Comparison of ENCODE assay signal across 1 cellular context in the genomic region with DNA sequence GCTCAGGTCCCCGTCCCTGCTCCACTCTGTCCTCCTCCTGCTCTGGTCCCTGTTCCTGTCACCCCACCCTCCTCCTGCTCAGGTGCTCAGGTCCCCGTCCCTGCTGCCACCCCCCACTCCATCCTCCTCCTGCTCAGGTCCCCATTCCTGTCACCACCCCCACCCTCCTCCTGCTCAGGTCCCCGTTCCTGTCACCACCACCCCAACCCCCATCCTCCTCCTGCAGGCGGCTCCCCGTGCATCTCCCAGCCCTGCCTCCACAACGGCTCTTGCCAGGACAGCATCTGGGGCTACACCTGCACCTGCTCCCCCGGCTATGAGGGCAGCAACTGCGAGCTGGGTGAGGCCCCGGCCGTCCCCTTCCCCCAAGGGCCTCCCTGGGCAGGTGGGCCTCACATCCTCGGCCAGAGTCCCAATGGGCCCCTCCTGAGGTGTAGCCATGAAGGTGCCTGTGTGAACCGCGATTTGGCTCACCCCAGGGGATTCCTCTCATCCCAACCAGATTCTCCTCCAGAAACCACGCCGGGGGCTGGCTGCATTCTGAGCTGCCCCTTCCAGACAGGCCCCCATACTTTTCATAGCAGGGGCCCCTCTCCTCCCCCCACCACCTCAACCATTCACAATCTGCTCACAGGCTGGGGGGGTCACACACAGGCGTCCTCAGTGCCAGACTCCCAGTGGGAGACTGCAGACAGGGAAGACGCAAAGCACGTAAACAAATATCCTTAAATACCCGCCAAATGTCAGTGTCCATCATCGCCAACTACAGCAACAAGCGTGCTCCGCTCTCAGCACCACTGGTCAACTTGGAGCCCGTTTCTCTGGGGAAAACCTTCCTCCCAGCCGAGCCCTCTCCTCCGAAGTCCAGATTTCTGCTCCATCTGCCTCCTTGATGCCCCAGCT.
TF ChIP-seq lines count a peak whose summit lies in the region.

No MANE protein-coding gene starts in this region.

TF ChIP-seq in A549, 52 proteins besides CTCF, POLR2A, EP300 and RAD21:
- TF ChIP-seq JUNB (IDR thresholded peaks at IDR 0.05) (no peak), POLR2AphosphoS2 (conservative IDR thresholded peaks at IDR 0.05; ENCODE audit: low read length) (no peak), EHF (CRISPR knock-in tag; IDR thresholded peaks at IDR 0.05) (no peak), ZC3H11A (IDR thresholded peaks at IDR 0.05) (no peak), BHLHE40 (IDR thresholded peaks at IDR 0.05; ENCODE audit: low read depth, low read length) (no peak), MYC (IDR thresholded peaks at IDR 0.05; ENCODE audit: borderline replicate concordance, low read length) (no peak), SREBF2 (IDR thresholded peaks at IDR 0.05) (no peak), HEYL (CRISPR knock-in tag; IDR thresholded peaks at IDR 0.05) (no peak), ZFP36 (IDR thresholded peaks at IDR 0.05; ENCODE audit: borderline replicate concordance, partially characterized antibody) (no peak), SMC3 (IDR thresholded peaks at IDR 0.05) (no peak), RNF2 (IDR thresholded peaks at IDR 0.05; ENCODE audit: borderline replicate concordance, low read depth) (no peak), FOXS1 (CRISPR knock-in tag; IDR thresholded peaks at IDR 0.05) (no peak), HOXB13 (CRISPR knock-in tag; IDR thresholded peaks at IDR 0.05; ENCODE audit: low read depth) (no peak)
- TF ChIP-seq, protein P1, sequence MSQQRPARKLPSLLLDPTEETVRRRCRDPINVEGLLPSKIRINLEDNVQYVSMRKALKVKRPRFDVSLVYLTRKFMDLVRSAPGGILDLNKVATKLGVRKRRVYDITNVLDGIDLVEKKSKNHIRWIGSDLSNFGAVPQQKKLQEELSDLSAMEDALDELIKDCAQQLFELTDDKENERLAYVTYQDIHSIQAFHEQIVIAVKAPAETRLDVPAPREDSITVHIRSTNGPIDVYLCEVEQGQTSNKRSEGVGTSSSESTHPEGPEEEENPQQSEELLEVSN (IDR thresholded peaks at IDR 0.05; ENCODE audit: borderline replicate concordance, low read depth), result no peak
- TF ChIP-seq, protein P2, sequence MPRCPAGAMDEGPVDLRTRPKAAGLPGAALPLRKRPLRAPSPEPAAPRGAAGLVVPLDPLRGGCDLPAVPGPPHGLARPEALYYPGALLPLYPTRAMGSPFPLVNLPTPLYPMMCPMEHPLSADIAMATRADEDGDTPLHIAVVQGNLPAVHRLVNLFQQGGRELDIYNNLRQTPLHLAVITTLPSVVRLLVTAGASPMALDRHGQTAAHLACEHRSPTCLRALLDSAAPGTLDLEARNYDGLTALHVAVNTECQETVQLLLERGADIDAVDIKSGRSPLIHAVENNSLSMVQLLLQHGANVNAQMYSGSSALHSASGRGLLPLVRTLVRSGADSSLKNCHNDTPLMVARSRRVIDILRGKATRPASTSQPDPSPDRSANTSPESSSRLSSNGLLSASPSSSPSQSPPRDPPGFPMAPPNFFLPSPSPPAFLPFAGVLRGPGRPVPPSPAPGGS (IDR thresholded peaks at IDR 0.05), result no peak
TF ChIP-seq in A549: peak in this region for 0.
